ENCODE assay signal across 8 cellular contexts in genomic region chr18:20971886-20972267, GRCh38.
A peak's percentile ranks its signal among the peaks of the same experiment; 100 is the strongest.
DNase-seq lines count a peak whose midpoint lies in the region; ATAC-seq, FAIRE-seq and TF ChIP-seq lines count a peak whose summit lies in the region.

No MANE protein-coding gene starts in this region.

- H3K4me3 Mint-ChIP-seq in glutamatergic neuron (ENCODE audit: unreplicated experiment): no peak overlapping the region

- no peaks in the 10 kb centered on the region for H3K27me3 ChIP-seq in SU-DHL-6 (ENCODE audit: low read length)

- no peak for FAIRE-seq in frontal cortex (lab: Jason Lieb, UNC)

- peaks cover 3% of the 10 kb centered on the region for H3K4me1 Mint-ChIP-seq in glutamatergic neuron (ENCODE audit: low read depth, unreplicated experiment)

- no peak overlapping the region for H3K4me3 ChIP-seq in SU-DHL-6 (ENCODE audit: insufficient read depth, low read length, poor library complexity, severe bottlenecking)

- peaks cover 44% of the 10 kb centered on the region for H3K36me3 ChIP-seq in SU-DHL-6 (ENCODE audit: low read length)

- H3K79me2 ChIP-seq in SU-DHL-6 (ENCODE audit: insufficient read depth, low read length): no peaks in the 10 kb centered on the region

- H3K4me2 ChIP-seq in SU-DHL-6 (ENCODE audit: low read depth, low read length, poor library complexity, severe bottlenecking): no peak overlapping the region

- H3K9ac ChIP-seq in SU-DHL-6 (ENCODE audit: low read length): no peak overlapping the region

- no peak overlapping the region for H2AFZ ChIP-seq in SU-DHL-6 (ENCODE audit: low read depth, low read length, severe bottlenecking)

- H3K36me3 Mint-ChIP-seq in glutamatergic neuron (ENCODE audit: unreplicated experiment): no peaks in the 10 kb centered on the region

- no peak overlapping the region for H3K27ac ChIP-seq in SU-DHL-6 (ENCODE audit: low read depth, low read length)

- H3K9me2 ChIP-seq in SU-DHL-6 (replicated peaks; ENCODE audit: insufficient read depth, low read length): no peaks in the 10 kb centered on the region

- ATAC-seq in HG03159 (IDR thresholded peaks at IDR 0.05; ENCODE audit: unreplicated experiment) (peak; percentile 61), GM18870 (IDR thresholded peaks at IDR 0.05; ENCODE audit: unreplicated experiment) (no peak)

- H3F3A ChIP-seq in SU-DHL-6 (ENCODE audit: insufficient read depth): 0 out of 2 replicates have a peak, but pooled peaks cover 3% of the 10 kb centered on the region

- H3K27ac Mint-ChIP-seq in glutamatergic neuron (ENCODE audit: unreplicated experiment): no peak overlapping the region

- TF ChIP-seq CTCF in SU-DHL-6 (IDR thresholded peaks at IDR 0.05; ENCODE audit: insufficient read depth, low read length, poor library complexity, severe bottlenecking) (peak; percentile 34), glutamatergic neuron (IDR thresholded peaks at IDR 0.05; ENCODE audit: partially characterized antibody, unreplicated experiment) (peak; percentile 68)

- H3K9me3 Mint-ChIP-seq in glutamatergic neuron (ENCODE audit: unreplicated experiment): peaks cover 3% of the 10 kb centered on the region

- no peaks in the 10 kb centered on the region for H4K20me1 ChIP-seq in SU-DHL-6 (ENCODE audit: low read depth, low read length)

- H3K27me3 Mint-ChIP-seq in glutamatergic neuron (ENCODE audit: unreplicated experiment): peaks cover 2% of the 10 kb centered on the region

- H3K9me3 ChIP-seq in SU-DHL-6 (ENCODE audit: insufficient read depth, low read length): no peaks in the 10 kb centered on the region

- peak; percentile 7 for DNase-seq in GM04504 (ENCODE audit: low read depth)
- DNase-seq in glutamatergic neuron: no peak
- no peak for DNase-seq in NCI-H524 (lab: John Stamatoyannopoulos, UW)
- DNase-seq in NK-92 (lab: John Stamatoyannopoulos, UW; ENCODE audit: unreplicated experiment): no peak
- no peak for DNase-seq in frontal cortex (ENCODE audit: low spot score in 2 of 2)
